ENCODE assay signal across 15 cellular contexts in genomic region chr2:63614448-63614968, GRCh38. TPM values are rescaled to one million over a fixed set of nuclear protein-coding genes. Genes with fewer than 3 reads are reported as not detected.
DNase-seq lines count a peak whose midpoint lies in the region; ATAC-seq, FAIRE-seq and TF ChIP-seq lines count a peak whose summit lies in the region.
"Had no signal": no experiment of that assay in that cellular context is flagged by ENCODE, and none has a peak within 500 bp of the region (broad histone marks: within the 10 kb centered on the region; RNA-seq: fewer than 3 reads in every experiment).

No MANE protein-coding gene starts in this region.

- no peak for TF ChIP-seq POLR2A in H54 (IDR thresholded peaks at IDR 0.05; ENCODE audit: low read depth, low read length)

- ATAC-seq in SK-N-SH treated with all-trans-retinoic acid at 6 μM for 48 hours (peak; percentile 86), HG03135 (IDR thresholded peaks at IDR 0.05; ENCODE audit: unreplicated experiment) (no peak), GM21515 (IDR thresholded peaks at IDR 0.05; ENCODE audit: unreplicated experiment) (no peak), sciatic nerve (no peak)
- ATAC-seq: activated T-cell treated with anti-CD3 and anti-CD28 coated beads, Interleukin-2, amount 50 U/mL, for 4 hours; lower lobe of right lung had no signal

- intact Hi-C loops in sciatic nerve (cut with DNase I), result no loop called here

- no peak overlapping the region for H3K4me3 ChIP-seq in skeletal muscle cell (ENCODE audit: low read depth, low read length)
- H3K4me3 ChIP-seq: colonic mucosa, lower lobe of right lung had no signal

- DNase-seq in H54 (ENCODE audit: insufficient read length, low spot score) (peak; percentile 21), hepatic stellate cell (ENCODE audit: low spot score) (peak; percentile 19), skeletal muscle cell (ENCODE audit: low read depth) (peak; percentile 23), foreskin melanocyte (no peak), sciatic nerve (ENCODE audit: low spot score) (no peak)
- DNase-seq: activated T-cell treated with anti-CD3 and anti-CD28 coated beads, Interleukin-2, amount 50 U/mL, for 4 hours; colonic mucosa; GF-D8; lower lobe of right lung; NCI-H526 treated with DMSO at 0.1 percent for 48 hours; stimulated activated CD4-positive, alpha-beta T cell treated with anti-CD3 and anti-CD28 coated beads, Interleukin-12 subunit alpha, Interleukin-12 subunit beta, amount 100 ng/mL, for 4 hours; T-helper 9 cell had no signal

- peak; percentile 86 for FAIRE-seq in H54 (lab: Jason Lieb, UNC)

TF ChIP-seq in SK-N-SH treated with all-trans-retinoic acid at 6 μM for 48 hours, 23 proteins besides CTCF, POLR2A, EP300 and RAD21:
- TF ChIP-seq OSR1 (CRISPR knock-in tag; IDR thresholded peaks at IDR 0.05) (no peak), ISL1 (CRISPR knock-in tag; IDR thresholded peaks at IDR 0.05) (peak; percentile 62; the same call in 1 of the 2 replicates), PPARA (CRISPR knock-in tag; IDR thresholded peaks at IDR 0.05; ENCODE audit: borderline replicate concordance) (no peak), CSDC2 (CRISPR knock-in tag; IDR thresholded peaks at IDR 0.05) (0 out of 2 replicates have a peak, but pooled peaks have one; percentile 41), CREB5 (CRISPR knock-in tag; IDR thresholded peaks at IDR 0.05; ENCODE audit: low read depth) (no peak; the same call in 1 of the 2 replicates), ZNF70 (CRISPR knock-in tag; IDR thresholded peaks at IDR 0.05) (no peak), TOX (CRISPR knock-in tag; IDR thresholded peaks at IDR 0.05; ENCODE audit: borderline replicate concordance) (no peak), POU6F1 (CRISPR knock-in tag; IDR thresholded peaks at IDR 0.05; ENCODE audit: borderline replicate concordance, low read depth) (no peak)

RNA-seq across cellular contexts. Expression of gene MDH1, which starts 25.7 kb away (rescaled TPM):
- 81.0 TPM for total RNA-seq in sciatic nerve

RNA-seq across cellular contexts. Expression of gene WDPCP, which starts 26.2 kb away (rescaled TPM):
- total RNA-seq in sciatic nerve, result 16.6 TPM

Comparison
In these comparisons a context has a peak if more than half of its experiments do, and no peak if none do; other contexts are left out.
1. DNase-seq: peak in H54 (single experiment), hepatic stellate cell (single experiment) and skeletal muscle cell (single experiment); none in foreskin melanocyte (single experiment) and sciatic nerve (single experiment).